Comparison of ENCODE assay signal across 1 cellular context in the genomic region with DNA sequence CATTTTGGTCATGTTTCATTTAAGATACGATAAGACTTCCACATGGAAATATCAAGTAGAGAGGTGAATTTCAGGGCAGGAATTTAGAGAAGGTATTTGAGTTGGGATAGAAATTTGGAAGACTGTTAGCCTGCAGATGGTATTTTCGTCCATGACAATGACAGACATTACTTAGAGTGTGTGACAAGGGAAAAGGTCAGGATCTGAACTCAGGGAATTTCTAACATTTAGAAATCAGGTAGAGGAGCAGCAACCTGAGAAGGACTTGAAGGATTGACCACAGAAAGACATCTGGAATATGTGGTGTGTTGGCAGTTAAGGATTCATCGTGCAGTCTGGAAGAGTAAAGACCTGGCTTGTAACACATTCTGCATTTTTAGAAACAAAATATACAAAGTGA.
TF ChIP-seq lines count a peak whose summit lies in the region.

No MANE protein-coding gene starts in this region.

TF ChIP-seq in GM23338, 12 proteins besides CTCF, POLR2A, EP300 and RAD21 (continued from another document):
- TF ChIP-seq, protein P1, sequence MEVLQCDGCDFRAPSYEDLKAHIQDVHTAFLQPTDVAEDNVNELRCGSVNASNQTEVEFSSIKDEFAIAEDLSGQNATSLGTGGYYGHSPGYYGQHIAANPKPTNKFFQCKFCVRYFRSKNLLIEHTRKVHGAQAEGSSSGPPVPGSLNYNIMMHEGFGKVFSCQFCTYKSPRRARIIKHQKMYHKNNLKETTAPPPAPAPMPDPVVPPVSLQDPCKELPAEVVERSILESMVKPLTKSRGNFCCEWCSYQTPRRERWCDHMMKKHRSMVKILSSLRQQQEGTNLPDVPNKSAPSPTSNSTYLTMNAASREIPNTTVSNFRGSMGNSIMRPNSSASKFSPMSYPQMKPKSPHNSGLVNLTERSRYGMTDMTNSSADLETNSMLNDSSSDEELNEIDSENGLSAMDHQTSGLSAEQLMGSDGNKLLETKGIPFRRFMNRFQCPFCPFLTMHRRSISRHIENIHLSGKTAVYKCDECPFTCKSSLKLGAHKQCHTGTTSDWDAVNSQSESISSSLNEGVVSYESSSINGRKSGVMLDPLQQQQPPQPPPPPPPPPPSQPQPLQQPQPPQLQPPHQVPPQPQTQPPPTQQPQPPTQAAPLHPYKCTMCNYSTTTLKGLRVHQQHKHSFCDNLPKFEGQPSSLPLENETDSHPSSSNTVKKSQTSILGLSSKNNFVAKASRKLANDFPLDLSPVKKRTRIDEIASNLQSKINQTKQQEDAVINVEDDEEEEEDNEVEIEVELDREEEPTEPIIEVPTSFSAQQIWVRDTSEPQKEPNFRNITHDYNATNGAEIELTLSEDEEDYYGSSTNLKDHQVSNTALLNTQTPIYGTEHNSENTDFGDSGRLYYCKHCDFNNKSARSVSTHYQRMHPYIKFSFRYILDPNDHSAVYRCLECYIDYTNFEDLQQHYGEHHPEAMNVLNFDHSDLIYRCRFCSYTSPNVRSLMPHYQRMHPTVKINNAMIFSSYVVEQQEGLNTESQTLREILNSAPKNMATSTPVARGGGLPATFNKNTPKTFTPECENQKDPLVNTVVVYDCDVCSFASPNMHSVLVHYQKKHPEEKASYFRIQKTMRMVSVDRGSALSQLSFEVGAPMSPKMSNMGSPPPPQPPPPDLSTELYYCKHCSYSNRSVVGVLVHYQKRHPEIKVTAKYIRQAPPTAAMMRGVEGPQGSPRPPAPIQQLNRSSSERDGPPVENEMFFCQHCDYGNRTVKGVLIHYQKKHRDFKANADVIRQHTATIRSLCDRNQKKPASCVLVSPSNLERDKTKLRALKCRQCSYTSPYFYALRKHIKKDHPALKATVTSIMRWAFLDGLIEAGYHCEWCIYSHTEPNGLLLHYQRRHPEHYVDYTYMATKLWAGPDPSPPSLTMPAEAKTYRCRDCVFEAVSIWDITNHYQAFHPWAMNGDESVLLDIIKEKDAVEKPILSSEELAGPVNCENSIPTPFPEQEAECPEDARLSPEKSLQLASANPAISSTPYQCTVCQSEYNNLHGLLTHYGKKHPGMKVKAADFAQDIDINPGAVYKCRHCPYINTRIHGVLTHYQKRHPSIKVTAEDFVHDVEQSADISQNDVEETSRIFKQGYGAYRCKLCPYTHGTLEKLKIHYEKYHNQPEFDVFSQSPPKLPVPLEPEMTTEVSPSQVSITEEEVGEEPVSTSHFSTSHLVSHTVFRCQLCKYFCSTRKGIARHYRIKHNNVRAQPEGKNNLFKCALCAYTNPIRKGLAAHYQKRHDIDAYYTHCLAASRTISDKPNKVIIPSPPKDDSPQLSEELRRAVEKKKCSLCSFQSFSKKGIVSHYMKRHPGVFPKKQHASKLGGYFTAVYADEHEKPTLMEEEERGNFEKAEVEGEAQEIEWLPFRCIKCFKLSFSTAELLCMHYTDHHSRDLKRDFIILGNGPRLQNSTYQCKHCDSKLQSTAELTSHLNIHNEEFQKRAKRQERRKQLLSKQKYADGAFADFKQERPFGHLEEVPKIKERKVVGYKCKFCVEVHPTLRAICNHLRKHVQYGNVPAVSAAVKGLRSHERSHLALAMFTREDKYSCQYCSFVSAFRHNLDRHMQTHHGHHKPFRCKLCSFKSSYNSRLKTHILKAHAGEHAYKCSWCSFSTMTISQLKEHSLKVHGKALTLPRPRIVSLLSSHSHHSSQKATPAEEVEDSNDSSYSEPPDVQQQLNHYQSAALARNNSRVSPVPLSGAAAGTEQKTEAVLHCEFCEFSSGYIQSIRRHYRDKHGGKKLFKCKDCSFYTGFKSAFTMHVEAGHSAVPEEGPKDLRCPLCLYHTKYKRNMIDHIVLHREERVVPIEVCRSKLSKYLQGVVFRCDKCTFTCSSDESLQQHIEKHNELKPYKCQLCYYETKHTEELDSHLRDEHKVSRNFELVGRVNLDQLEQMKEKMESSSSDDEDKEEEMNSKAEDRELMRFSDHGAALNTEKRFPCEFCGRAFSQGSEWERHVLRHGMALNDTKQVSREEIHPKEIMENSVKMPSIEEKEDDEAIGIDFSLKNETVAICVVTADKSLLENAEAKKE (CRISPR knock-in tag; IDR thresholded peaks at IDR 0.05) = no peak
- no peak for TF ChIP-seq EZH2phosphoT487 (IDR thresholded peaks at IDR 0.05; ENCODE audit: unreplicated experiment)
